18 cellular contexts compared by ENCODE assay signal in genomic region chr16:48911700-48912099, GRCh38.
A peak's percentile ranks its signal among the peaks of the same experiment; 100 is the strongest.
DNase-seq lines count a peak whose midpoint lies in the region; ATAC-seq and TF ChIP-seq lines count a peak whose summit lies in the region.
"Had no signal": no experiment of that assay in that cellular context is flagged by ENCODE, and none has a peak within 500 bp of the region (broad histone marks: within the 10 kb centered on the region; RNA-seq: fewer than 3 reads in every experiment).

No MANE protein-coding gene starts in this region.

- H3K4me3 ChIP-seq in heart right ventricle (no peak overlapping the region), right atrium auricular region (no peak overlapping the region), LNCaP clone FGC (ENCODE audit: low read depth, low read length) (no peak overlapping the region), endodermal cell (ENCODE audit: low read length) (no peak overlapping the region), testis (no peak overlapping the region), psoas muscle (no peak overlapping the region)
- H3K4me3 ChIP-seq: BLaER1 had no signal

- intact Hi-C loops in heart right ventricle (cut with DNase I) = loop anchor here in 2 of 10 donors (5.0 to 10.0 kb wide), 3 partner anchors 273 to 433 kb away; no protein-coding TSS in a partner anchor
- intact Hi-C loops in testis (cut with DNase I; ENCODE audit: low total_unique reads) = no loop called here
- intact Hi-C loops in psoas muscle (cut with DNase I) = no loop called here

- TF ChIP-seq CTCF in heart right ventricle (IDR thresholded peaks at IDR 0.05) = peak in 7 of 9 donors; percentile 8 to 53 (median 36)
- TF ChIP-seq CTCF in right atrium auricular region (IDR thresholded peaks at IDR 0.05) = peak in 1 of 2 donors; percentile 38
- TF ChIP-seq CTCF in LNCaP clone FGC (IDR thresholded peaks at IDR 0.05; ENCODE audit: control insufficient read depth, extremely low read depth, insufficient read depth) = peak; percentile 16; the same call in 1 of the 2 replicates
- peak; percentile 57 for TF ChIP-seq CTCF in endodermal cell (conservative IDR thresholded peaks at IDR 0.05)
- TF ChIP-seq CTCF in testis (IDR thresholded peaks at IDR 0.05) = peak in 1 of 3 experiments; percentile 13
- no peak for TF ChIP-seq CTCF in osteocyte (IDR thresholded peaks at IDR 0.05)
- TF ChIP-seq CTCF in psoas muscle (IDR thresholded peaks at IDR 0.05) = no peak

- TF ChIP-seq POLR2A in testis (IDR thresholded peaks at IDR 0.05) = no peak

- no peak overlapping the region for H3K9ac ChIP-seq in endodermal cell (ENCODE audit: extremely low read depth, low read length, poor library complexity, severe bottlenecking)
- H3K9ac ChIP-seq: BLaER1 had no signal

- no peak for DNase-seq in heart right ventricle
- no peak for DNase-seq in right atrium auricular region (ENCODE audit: low spot score)
- DNase-seq in LNCaP clone FGC (ENCODE audit: low read depth) = no peak
- DNase-seq in endodermal cell = peak; percentile 58
- DNase-seq in testis = peak; percentile 20
- DNase-seq in osteocyte (ENCODE audit: extremely low spot score, unreplicated experiment) = no peak
- DNase-seq in psoas muscle = no peak
- DNase-seq in stimulated activated CD4-positive, alpha-beta T cell treated with anti-CD3 and anti-CD28 coated beads, Interleukin-15, amount 100 ng/mL, for 24 hours = no peak
- DNase-seq: activated CD4-positive, alpha-beta T cell treated with anti-CD3 and anti-CD28 coated beads, Interleukin-2, amount 50 U/mL, for 1 hour; activated effector memory CD4-positive, alpha-beta T cell treated with Interleukin-2 at 50 U/mL for 16 hours; GF-D8; left cardiac atrium; NCI-H2081; stimulated activated CD4-positive, alpha-beta T cell treated with anti-CD3 and anti-CD28 coated beads, Interleukin-4, amount 100 ng/mL, for 24 hours; stimulated activated naive CD4-positive, alpha-beta T cell treated with Interleukin-2 at 50 U/mL for 16 hours; T-helper 2 cell had no signal

- H3K27ac Mint-ChIP-seq in endodermal cell (no peak overlapping the region), osteocyte (ENCODE audit: unreplicated experiment) (no peak overlapping the region)

- H3K36me3 ChIP-seq in heart right ventricle (no peaks in the 10 kb centered on the region), right atrium auricular region (no peaks in the 10 kb centered on the region), endodermal cell (ENCODE audit: control insufficient read depth, insufficient read depth, low read length) (no peaks in the 10 kb centered on the region), testis (ENCODE audit: low read depth, missing control alignments) (no peaks in the 10 kb centered on the region), psoas muscle (ENCODE audit: insufficient read depth in 1 of 2, low read depth in 1 of 2) (no peaks in the 10 kb centered on the region)
- H3K36me3 ChIP-seq: BLaER1 had no signal

- H3K36me3 Mint-ChIP-seq in endodermal cell (ENCODE audit: low read depth) (no peaks in the 10 kb centered on the region), osteocyte (ENCODE audit: unreplicated experiment) (no peaks in the 10 kb centered on the region)
- H3K36me3 Mint-ChIP-seq: IgD-negative memory B cell had no signal

- ATAC-seq in heart right ventricle (no peak), psoas muscle (no peak)
- ATAC-seq: left cardiac atrium had no signal

- peaks cover 3% of the 10 kb centered on the region for H3K4me1 Mint-ChIP-seq in endodermal cell
- no peaks in the 10 kb centered on the region for H3K4me1 Mint-ChIP-seq in osteocyte (ENCODE audit: unreplicated experiment)
- H3K4me1 Mint-ChIP-seq: IgD-negative memory B cell had no signal

- WGBS in heart right ventricle, 2 donors = 39 to 47% methylated on average over 5 of the region's 5 CpGs
- 63 to 100% methylated on average over 1 to 5 of the region's 5 CpGs for WGBS in endodermal cell (ENCODE audit: insufficient coverage in 1 of 2, insufficient read length in 1 of 2), 2 experiments
- WGBS in testis, 2 donors = 44 to 47% methylated on average over 5 of the region's 5 CpGs
- WGBS in psoas muscle, 3 donors = 34 to 45% (median 39%) methylated on average over 5 of the region's 5 CpGs

- H3K4me3 Mint-ChIP-seq in endodermal cell (no peak overlapping the region), osteocyte (ENCODE audit: unreplicated experiment) (no peak overlapping the region)
- H3K4me3 Mint-ChIP-seq: IgD-negative memory B cell had no signal

- H3K27me3 ChIP-seq in heart right ventricle (peaks cover 0 to 19% (median 2%) of the 10 kb centered on the region in 7 donors), right atrium auricular region (no peaks in the 10 kb centered on the region), endodermal cell (ENCODE audit: control insufficient read depth, insufficient read depth, low read length, poor library complexity, severe bottlenecking) (no peaks in the 10 kb centered on the region), testis (no peaks in the 10 kb centered on the region), psoas muscle (ENCODE audit: insufficient read depth in 3 of 3, low read length in 2 of 3) (no peaks in the 10 kb centered on the region)
- H3K27me3 ChIP-seq: BLaER1 had no signal

- H3K9me3 ChIP-seq in heart right ventricle = no peaks in the 10 kb centered on the region
- H3K9me3 ChIP-seq in right atrium auricular region = no peaks in the 10 kb centered on the region
- H3K9me3 ChIP-seq in endodermal cell (ENCODE audit: control insufficient read depth, low read length) = no peaks in the 10 kb centered on the region
- no peaks in the 10 kb centered on the region for H3K9me3 ChIP-seq in testis
- no peaks in the 10 kb centered on the region for H3K9me3 ChIP-seq in psoas muscle
- H3K9me3 ChIP-seq: BLaER1 had no signal

- H3K27me3 Mint-ChIP-seq in endodermal cell (ENCODE audit: insufficient read depth) (no peaks in the 10 kb centered on the region), osteocyte (ENCODE audit: unreplicated experiment) (no peaks in the 10 kb centered on the region)

- peaks cover 0 to 6% (median 0%) of the 10 kb centered on the region in 9 donors for H3K4me1 ChIP-seq in heart right ventricle
- H3K4me1 ChIP-seq in right atrium auricular region = no peaks in the 10 kb centered on the region
- H3K4me1 ChIP-seq in endodermal cell (ENCODE audit: control insufficient read depth, insufficient read depth, low read length) = peaks cover 4% of the 10 kb centered on the region
- H3K4me1 ChIP-seq in testis = no peaks in the 10 kb centered on the region
- no peaks in the 10 kb centered on the region for H3K4me1 ChIP-seq in psoas muscle
- H3K4me1 ChIP-seq: BLaER1 had no signal

- H3K27ac ChIP-seq in heart right ventricle = no peak overlapping the region
- H3K27ac ChIP-seq in right atrium auricular region = no peak overlapping the region
- H3K27ac ChIP-seq in endodermal cell (ENCODE audit: low read depth, low read length) = no peak overlapping the region
- no peak overlapping the region for H3K27ac ChIP-seq in testis
- H3K27ac ChIP-seq in psoas muscle = no peak overlapping the region
- H3K27ac ChIP-seq: BLaER1 had no signal

- H3K9me3 Mint-ChIP-seq in endodermal cell (no peaks in the 10 kb centered on the region), osteocyte (ENCODE audit: unreplicated experiment) (no peaks in the 10 kb centered on the region)

Comparison
In these comparisons a context has a peak if more than half of its experiments do, and no peak if none do; other contexts are left out.
1. DNase-seq: peak in endodermal cell (single experiment) and testis (single experiment); none in heart right ventricle (0 of 2), right atrium auricular region (single experiment), LNCaP clone FGC (single experiment), osteocyte (single experiment), psoas muscle (0 of 2) and stimulated activated CD4-positive, alpha-beta T cell treated with anti-CD3 and anti-CD28 coated beads, Interleukin-15, amount 100 ng/mL, for 24 hours (single experiment).
2. CTCF ChIP-seq: peak in heart right ventricle (7 of 9), LNCaP clone FGC (single experiment) and endodermal cell (single experiment); none in osteocyte (single experiment) and psoas muscle (single experiment).